In the genomic region with DNA sequence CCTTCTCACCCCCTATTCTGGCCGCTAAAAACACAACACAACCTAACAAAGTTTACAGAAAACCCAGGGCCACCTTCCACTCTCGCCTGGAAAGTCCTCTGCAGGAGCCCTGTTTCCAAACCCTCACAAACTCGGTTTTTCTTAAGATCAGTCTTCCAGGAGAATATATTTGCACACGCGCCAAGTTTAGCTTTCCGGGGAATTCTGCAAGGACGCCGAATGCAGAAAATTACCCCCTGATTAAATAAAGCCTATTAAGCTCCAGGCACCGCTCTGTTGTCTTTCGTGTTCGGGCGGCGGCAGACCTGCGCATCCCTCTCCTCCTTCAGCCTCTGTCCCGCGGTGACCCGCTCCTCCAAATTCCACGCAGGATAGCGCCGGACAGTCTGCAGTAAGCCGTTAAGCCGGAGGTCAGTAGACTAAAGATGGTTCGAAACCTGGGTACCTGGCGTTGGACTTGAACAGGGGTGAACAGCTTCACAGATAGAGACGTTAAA, we compare ENCODE assay signal across 26 cellular contexts. TPM values are rescaled to one million over a fixed set of nuclear protein-coding genes. Genes with fewer than 3 reads are reported as not detected.
DNase-seq lines count a peak whose midpoint lies in the region; ATAC-seq and TF ChIP-seq lines count a peak whose summit lies in the region.
"Had no signal": no experiment of that assay in that cellular context is flagged by ENCODE, and none has a peak within 500 bp of the region (broad histone marks: within the 10 kb centered on the region; RNA-seq: fewer than 3 reads in every experiment).

No MANE protein-coding gene starts in this region.

- no peak overlapping the region for H2AFZ ChIP-seq in neural progenitor cell (replicated peaks)

- H3K36me3 ChIP-seq in neural progenitor cell, result no peaks in the 10 kb centered on the region
- H3K36me3 ChIP-seq: Peyer's patch, thyroid gland had no signal

- H3K27me3 ChIP-seq in neural progenitor cell, result peaks cover 99% of the 10 kb centered on the region
- H3K27me3 ChIP-seq: SJCRH30 had no signal

- DNase-seq in DMS114 treated with DMSO at 0.1 percent for 48 hours (lab: John Stamatoyannopoulos, UW; ENCODE audit: unreplicated experiment), result peak; percentile 50
- DNase-seq in fibroblast of gingiva (ENCODE audit: low read depth), result peak; percentile 23
- peak; percentile 49 for DNase-seq in neural progenitor cell (ENCODE audit: low spot score)
- DNase-seq in OCI-M1 (lab: John Stamatoyannopoulos, UW), result no peak
- DNase-seq: activated CD4-positive, alpha-beta T cell treated with anti-CD3 and anti-CD28 coated beads, Interleukin-2, amount 50 U/mL, for 48 hours; activated effector memory CD4-positive, alpha-beta T cell treated with Interleukin-2 at 50 U/mL for 16 hours; activated naive CD8-positive, alpha-beta T cell treated with anti-CD3 and anti-CD28 coated beads, Interleukin-2, amount 50 U/mL, for 24 hours; CD4-positive, alpha-beta T cell; cortex of kidney; DND-41; glutamatergic neuron; Karpas-422; mucosa of descending colon; MV-4-11; NCI-H1694 treated with DMSO at 0.1 percent for 48 hours; NCI-H226; SJCRH30; stimulated activated CD4-positive, alpha-beta T cell treated with anti-CD3 and anti-CD28 coated beads, Interleukin-4, amount 100 ng/mL, for 4 hours; thyroid gland had no signal

- H3K27ac ChIP-seq in neural progenitor cell, result no peak overlapping the region
- H3K27ac ChIP-seq: left lung, Peyer's patch, SJCRH30, thyroid gland had no signal

- H3K9me3 ChIP-seq in neural progenitor cell (ENCODE audit: low read depth), result no peaks in the 10 kb centered on the region
- H3K9me3 ChIP-seq: left lung, mucosa of descending colon, SJCRH30, thyroid gland had no signal

- peaks cover 94% of the 10 kb centered on the region for H4K20me1 ChIP-seq in neural progenitor cell (ENCODE audit: low read depth)

- peaks cover 59% of the 10 kb centered on the region for H3K27me3 Mint-ChIP-seq in IgD-negative memory B cell
- H3K27me3 Mint-ChIP-seq in neural progenitor cell (ENCODE audit: insufficient read depth, low read depth), result peaks cover 71% of the 10 kb centered on the region

- ATAC-seq in GM19035 (IDR thresholded peaks at IDR 0.05; ENCODE audit: unreplicated experiment) (no peak), GM18909 (IDR thresholded peaks at IDR 0.05; ENCODE audit: poor library complexity, unreplicated experiment) (no peak)
- ATAC-seq: activated naive CD8-positive, alpha-beta T cell treated with anti-CD3 and anti-CD28 coated beads, Interleukin-2, amount 50 U/mL, for 24 hours; left lung; mucosa of descending colon had no signal

- no peak overlapping the region for H3K4me3 ChIP-seq in neural progenitor cell
- H3K4me3 ChIP-seq: left lung, mucosa of descending colon, Peyer's patch, SJCRH30, thyroid gland had no signal

- H3K27ac Mint-ChIP-seq in IgD-negative memory B cell, result peak overlapping the region; percentile 63 to 96 (median 95)
- no peak overlapping the region for H3K27ac Mint-ChIP-seq in neural progenitor cell
- H3K27ac Mint-ChIP-seq: activated naive CD8-positive, alpha-beta T cell treated with anti-CD3 and anti-CD28 coated beads, Interleukin-2, amount 50 U/mL, for 24 hours; CD4-positive, alpha-beta T cell; stimulated activated naive CD8-positive, alpha-beta T cell treated with anti-CD3 and anti-CD28 coated beads, Interleukin-15, Interleukin-2, amounts not matched to agents 100 ng/mL and 50 ng/mL, for 24 hours; T-helper 1 cell treated with Interleukin-12 subunit alpha and Interleukin-12 subunit beta and Interleukin-4 antibody, amounts not matched to agents 30 μg/mL and 1 μg/mL, for 36 hours had no signal

- peaks cover 24% of the 10 kb centered on the region for H3F3A ChIP-seq in neural progenitor cell (ENCODE audit: low read depth)

- no peak overlapping the region for H3K4me2 ChIP-seq in neural progenitor cell

- no peak for TF ChIP-seq CTCF in neural progenitor cell (IDR thresholded peaks at IDR 0.05)

- H3K4me3 Mint-ChIP-seq in IgD-negative memory B cell (peak overlapping the region in 2 of 4 donors; percentile 65 to 68), neural progenitor cell (peak overlapping the region; percentile 76)
- H3K4me3 Mint-ChIP-seq: activated naive CD8-positive, alpha-beta T cell treated with anti-CD3 and anti-CD28 coated beads, Interleukin-2, amount 50 U/mL, for 24 hours; T-helper 1 cell treated with Interleukin-12 subunit alpha and Interleukin-12 subunit beta and Interleukin-4 antibody, amounts not matched to agents 30 μg/mL and 1 μg/mL, for 36 hours had no signal

- no peaks in the 10 kb centered on the region for H3K79me2 ChIP-seq in neural progenitor cell (ENCODE audit: low read depth)

- H3K9me3 Mint-ChIP-seq in IgD-negative memory B cell (peaks cover 0 to 18% (median 0%) of the 10 kb centered on the region in 3 donors), neural progenitor cell (peaks cover 3% of the 10 kb centered on the region)
- H3K9me3 Mint-ChIP-seq: activated naive CD8-positive, alpha-beta T cell treated with anti-CD3 and anti-CD28 coated beads, Interleukin-2, amount 50 U/mL, for 24 hours; CD4-positive, alpha-beta T cell; stimulated activated naive CD8-positive, alpha-beta T cell treated with anti-CD3 and anti-CD28 coated beads, Interleukin-15, Interleukin-2, amounts not matched to agents 100 ng/mL and 50 ng/mL, for 24 hours; T-helper 1 cell treated with Interleukin-12 subunit alpha and Interleukin-12 subunit beta and Interleukin-4 antibody, amounts not matched to agents 30 μg/mL and 1 μg/mL, for 36 hours had no signal

- peaks cover 24% of the 10 kb centered on the region for H3K4me1 ChIP-seq in neural progenitor cell
- H3K4me1 ChIP-seq: SJCRH30 had no signal

- no peak overlapping the region for H3K9ac ChIP-seq in neural progenitor cell

- no peaks in the 10 kb centered on the region for H3K36me3 Mint-ChIP-seq in IgD-negative memory B cell
- H3K36me3 Mint-ChIP-seq in neural progenitor cell, result peaks cover 28% of the 10 kb centered on the region

- H3K4me1 Mint-ChIP-seq in IgD-negative memory B cell, result peaks cover 7 to 18% (median 10%) of the 10 kb centered on the region in 3 donors
- H3K4me1 Mint-ChIP-seq in neural progenitor cell, result peaks cover 62% of the 10 kb centered on the region

RNA-seq across cellular contexts. Expression of a gene that starts 5.0 kb away (rescaled TPM):
- polyA plus RNA-seq in IgD-negative memory B cell, result 0.18 TPM
- 0.65 TPM in 1 of 2 replicates, not detected in the other for total RNA-seq in neural progenitor cell (ENCODE audit: low replicate concordance)
- total RNA-seq: CD4-positive, alpha-beta T cell; Peyer's patch had no signal
